ENCODE assay signal across 19 cellular contexts in genomic region chr2:26483501-26483900, GRCh38. TPM values are rescaled to one million over a fixed set of nuclear protein-coding genes. Genes with fewer than 3 reads are reported as not detected.
"Had no signal": no experiment of that assay in that cellular context is flagged by ENCODE, and none has a peak within 500 bp of the region (broad histone marks: within the 10 kb centered on the region; RNA-seq: fewer than 3 reads in every experiment).

No MANE protein-coding gene starts in this region.

- H3K9me3 Mint-ChIP-seq: activated T-cell treated with anti-CD3 and anti-CD28 coated beads, Interleukin-2, amount 50 U/mL, for 24 hours; activated T-helper 2 cell treated with anti-CD3 and anti-CD28 coated beads, Interferon-gamma antibody, Interleukin-2, Interleukin-4, amounts not matched to agents 10 μg/mL and 5 μg/mL and 100 μg/mL, durations not matched to agents 14 hours and 24 hours and 36 hours; naive B cell; neural crest cell; stimulated activated naive CD8-positive, alpha-beta T cell treated with anti-CD3 and anti-CD28 coated beads, Interleukin-15, Interleukin-2, amounts not matched to agents 100 ng/mL and 50 ng/mL, for 24 hours; WTC11 had no signal

- H3K4me1 Mint-ChIP-seq: naive B cell, neural crest cell, WTC11 had no signal

- H3K9me3 ChIP-seq: thyroid gland, upper lobe of right lung had no signal

- DNase-seq: activated naive CD4-positive, alpha-beta T cell; activated T-cell treated with anti-CD3 and anti-CD28 coated beads, Interleukin-2, amount 50 U/mL, for 24 hours; amniotic stem cell; mesenchymal stem cell; naive B cell; retina; stimulated activated CD4-positive, alpha-beta T cell treated with anti-CD3 and anti-CD28 coated beads, Interleukin-1b, Interleukin-23, amount 100 ng/mL, for 48 hours; substantia nigra; T-helper 1 cell; T-helper 9 cell; thyroid gland; upper lobe of right lung had no signal

- H3K4me3 Mint-ChIP-seq: activated naive CD8-positive, alpha-beta T cell; activated T-cell treated with anti-CD3 and anti-CD28 coated beads, Interleukin-2, amount 50 U/mL, for 24 hours; naive B cell; neural crest cell; stimulated activated naive CD8-positive, alpha-beta T cell treated with anti-CD3 and anti-CD28 coated beads, Interleukin-15, Interleukin-2, amounts not matched to agents 100 ng/mL and 50 ng/mL, for 24 hours; WTC11 had no signal

- H3K27me3 ChIP-seq: thyroid gland, upper lobe of right lung had no signal

- ATAC-seq: WTC11 had no signal

- H3K4me1 ChIP-seq: thyroid gland had no signal

- H3K27ac ChIP-seq: epithelial cell of prostate, thyroid gland, upper lobe of right lung had no signal

- H3K27ac Mint-ChIP-seq: activated naive CD8-positive, alpha-beta T cell; activated T-cell treated with anti-CD3 and anti-CD28 coated beads, Interleukin-2, amount 50 U/mL, for 24 hours; activated T-helper 2 cell treated with anti-CD3 and anti-CD28 coated beads, Interferon-gamma antibody, Interleukin-2, Interleukin-4, amounts not matched to agents 10 μg/mL and 5 μg/mL and 100 μg/mL, durations not matched to agents 14 hours and 24 hours and 36 hours; stimulated activated naive CD8-positive, alpha-beta T cell treated with anti-CD3 and anti-CD28 coated beads, Interleukin-15, Interleukin-2, amounts not matched to agents 100 ng/mL and 50 ng/mL, for 24 hours had no signal

- H3K27me3 Mint-ChIP-seq: activated naive CD8-positive, alpha-beta T cell; activated T-cell treated with anti-CD3 and anti-CD28 coated beads, Interleukin-2, amount 50 U/mL, for 24 hours had no signal

- H3K4me3 ChIP-seq: thyroid gland, upper lobe of right lung had no signal

- H3K36me3 ChIP-seq: thyroid gland, upper lobe of right lung had no signal

- H3K36me3 Mint-ChIP-seq: activated naive CD8-positive, alpha-beta T cell; naive B cell; WTC11 had no signal

RNA-seq across cellular contexts. Expression of gene OTOF, which starts 5.6 kb away (rescaled TPM):
- total RNA-seq: kidney epithelial cell had no signal
